Comparison of ENCODE assay signal across 9 cellular contexts in the genomic region with DNA sequence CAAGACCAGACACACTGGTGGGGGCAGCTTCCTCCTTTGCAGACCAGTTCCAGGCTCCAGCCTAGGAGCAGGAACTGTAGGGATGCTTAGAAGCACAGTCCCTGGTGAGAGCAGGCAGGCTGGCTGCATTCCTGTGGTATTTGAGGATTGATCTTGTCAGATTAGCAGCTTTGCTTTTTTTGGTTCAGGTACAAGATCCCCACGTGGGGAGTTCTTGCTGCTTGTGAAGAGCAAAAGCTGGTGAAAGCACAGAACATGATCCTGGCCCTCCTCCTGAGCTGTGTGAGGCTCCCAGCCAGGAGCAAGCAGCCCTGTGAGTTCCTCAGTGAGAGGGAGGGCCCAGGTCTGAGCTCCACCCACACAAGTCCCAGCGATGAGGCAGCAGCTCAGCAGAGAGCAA.
DNase-seq lines count a peak whose midpoint lies in the region; ATAC-seq and TF ChIP-seq lines count a peak whose summit lies in the region.
"Had no signal": no experiment of that assay in that cellular context is flagged by ENCODE, and none has a peak within 500 bp of the region (broad histone marks: within the 10 kb centered on the region; RNA-seq: fewer than 3 reads in every experiment).

No MANE protein-coding gene starts in this region.

- H3K4me3 ChIP-seq in BLaER1: no peak overlapping the region
- no peak overlapping the region for H3K4me3 ChIP-seq in MM.1S (ENCODE audit: low read length)

- peaks cover 69% of the 10 kb centered on the region for H3K36me3 ChIP-seq in BLaER1
- no peaks in the 10 kb centered on the region for H3K36me3 ChIP-seq in MM.1S (replicated peaks; ENCODE audit: insufficient read depth, low read length)

- peaks cover 9% of the 10 kb centered on the region; the same call in 1 of the 2 replicates for H3K9me3 ChIP-seq in BLaER1
- no peaks in the 10 kb centered on the region for H3K9me3 ChIP-seq in MM.1S (replicated peaks; ENCODE audit: insufficient read depth, low read length)

- H3K9me2 ChIP-seq in MM.1S (replicated peaks; ENCODE audit: insufficient read depth, low read length): no peaks in the 10 kb centered on the region

- DNase-seq in MM.1S (peak; percentile 34), cerebellar cortex (ENCODE audit: low spot score) (peak; percentile 24), midbrain (lab: John Stamatoyannopoulos, UW) (peak; percentile 24), epidermal melanocyte (ENCODE audit: insufficient read length, low spot score) (no peak)
- no peak for DNase-seq in activated CD4-positive, alpha-beta T cell treated with anti-CD3 and anti-CD28 coated beads for 48 hours
- DNase-seq: NCI-H2227 treated with DMSO at 0.1 percent for 48 hours had no signal

- H3K4me1 ChIP-seq in BLaER1 (peaks cover 26% of the 10 kb centered on the region), MM.1S (ENCODE audit: low read length) (peaks cover 21% of the 10 kb centered on the region)

- no peak overlapping the region for H3K9ac ChIP-seq in BLaER1
- H3K9ac ChIP-seq in MM.1S (ENCODE audit: low read length): no peak overlapping the region

- no peak overlapping the region for H2AFZ ChIP-seq in MM.1S (ENCODE audit: low read length)

- no peak for ATAC-seq in GM19467 (IDR thresholded peaks at IDR 0.05; ENCODE audit: unreplicated experiment)
- ATAC-seq in GM21723 (IDR thresholded peaks at IDR 0.05; ENCODE audit: unreplicated experiment): no peak

- peak overlapping the region; percentile 18; the same call in 1 of the 2 replicates for H3K4me2 ChIP-seq in BLaER1
- H3K4me2 ChIP-seq in MM.1S (ENCODE audit: low read depth, low read length): no peak overlapping the region

- H3K79me2 ChIP-seq in MM.1S (ENCODE audit: low read length): no peaks in the 10 kb centered on the region

- peaks cover 8% of the 10 kb centered on the region for H3F3A ChIP-seq in MM.1S (ENCODE audit: insufficient read depth, low read length)

- peak overlapping the region; percentile 14; the same call in 1 of the 2 replicates for H3K27ac ChIP-seq in BLaER1
- no peak overlapping the region for H3K27ac ChIP-seq in MM.1S (ENCODE audit: low read length)

- H4K20me1 ChIP-seq in BLaER1 (no peaks in the 10 kb centered on the region), MM.1S (ENCODE audit: insufficient read depth, low read length) (no peaks in the 10 kb centered on the region)

- no peak for TF ChIP-seq CTCF in MM.1S (IDR thresholded peaks at IDR 0.05; ENCODE audit: low read length)

- H3K27me3 ChIP-seq in BLaER1: no peaks in the 10 kb centered on the region
- no peaks in the 10 kb centered on the region for H3K27me3 ChIP-seq in MM.1S (replicated peaks; ENCODE audit: insufficient read depth, low read length)

Comparison
In these comparisons a context has a peak if more than half of its experiments do, and no peak if none do; other contexts are left out.
1. DNase-seq: peak in MM.1S (single experiment), cerebellar cortex (single experiment) and midbrain (single experiment); none in epidermal melanocyte (single experiment) and activated CD4-positive, alpha-beta T cell treated with anti-CD3 and anti-CD28 coated beads for 48 hours (single experiment).